In genomic region chr4:5922556-5922955, GRCh38 we compare ENCODE assay signal across 10 cellular contexts. TPM values are rescaled to one million over a fixed set of nuclear protein-coding genes. Genes with fewer than 3 reads are reported as not detected.
"Had no signal": no experiment of that assay in that cellular context is flagged by ENCODE, and none has a peak within 500 bp of the region (broad histone marks: within the 10 kb centered on the region; RNA-seq: fewer than 3 reads in every experiment).

No MANE protein-coding gene starts in this region.

- DNase-seq: H9, HFFc6, IMR-90, KBM-7 had no signal

- FAIRE-seq: H1, H54, HTR-8/SVneo had no signal

- H3K4me2 ChIP-seq: GM23338 had no signal

- H3K9me3 Mint-ChIP-seq: GM23338, H9 had no signal

- ATAC-seq: HCT116 had no signal

- H3K4me3 Mint-ChIP-seq: GM23338, H9, HFFc6 had no signal

- H3K27ac Mint-ChIP-seq: GM23338, H9, HFFc6 had no signal

- H3K4me3 ChIP-seq: GM23338 had no signal

RNA-seq across cellular contexts. Expression of gene CRMP1, which starts 29.7 kb away (rescaled TPM):
- total RNA-seq: HFFc6, HT-29 had no signal
